In the genomic region with DNA sequence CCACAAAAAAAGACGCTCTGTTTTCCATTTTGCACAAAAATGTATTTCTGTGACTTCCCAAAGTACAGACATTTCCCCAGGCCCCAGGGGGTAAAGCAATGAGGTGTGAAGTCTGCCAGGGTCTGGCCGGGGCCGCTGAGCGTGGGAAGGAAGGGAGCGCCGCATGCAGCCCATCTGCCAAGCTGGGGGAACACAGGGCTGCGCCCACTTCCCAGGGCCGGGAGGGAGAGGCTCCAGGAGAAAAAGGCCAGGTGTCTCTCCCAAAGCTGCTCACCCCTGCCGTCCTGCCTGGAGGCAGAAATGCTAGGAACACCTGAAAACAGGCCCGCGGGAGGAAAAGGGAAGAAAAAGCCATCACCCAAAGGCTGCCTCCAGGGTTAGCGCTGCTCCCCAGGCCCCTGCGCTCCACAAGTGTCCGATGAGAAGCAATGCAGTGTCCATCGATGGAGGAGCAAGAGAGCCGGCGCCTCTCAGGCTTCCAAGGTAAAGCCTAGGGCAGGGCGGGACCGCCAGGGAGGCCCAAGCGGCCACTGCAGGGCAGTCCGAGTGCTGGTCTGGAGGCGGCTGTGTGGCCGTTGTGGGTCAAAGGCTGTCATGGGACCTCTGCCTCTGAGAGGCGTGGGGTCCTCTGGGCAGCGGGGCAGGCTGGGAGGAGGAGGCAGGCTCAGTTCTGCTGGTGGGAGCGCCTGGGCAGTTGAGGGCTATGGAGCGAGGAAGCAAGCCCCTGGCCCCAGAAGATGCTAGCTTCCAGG, we compare ENCODE assay signal across 1 cellular context.
TF ChIP-seq lines count a peak whose summit lies in the region.

No MANE protein-coding gene starts in this region.

TF ChIP-seq in SK-N-SH, 30 proteins besides CTCF, POLR2A, EP300 and RAD21:
- TF ChIP-seq GATA2 (CRISPR knock-in tag; IDR thresholded peaks at IDR 0.05), result no peak
- TF ChIP-seq JUND (IDR thresholded peaks at IDR 0.05), result no peak
- TF ChIP-seq RXRA (IDR thresholded peaks at IDR 0.05; ENCODE audit: borderline replicate concordance, low read depth), result no peak
